Comparison of ENCODE assay signal across 6 cellular contexts in genomic region chr19:2239173-2239572, GRCh38. TPM values are rescaled to one million over a fixed set of nuclear protein-coding genes. Genes with fewer than 3 reads are reported as not detected.
A peak's percentile ranks its signal among the peaks of the same experiment; 100 is the strongest.
DNase-seq lines count a peak whose midpoint lies in the region; ATAC-seq, FAIRE-seq and TF ChIP-seq lines count a peak whose summit lies in the region.

No MANE protein-coding gene starts in this region.

- no peaks in the 10 kb centered on the region for H3K9me3 ChIP-seq in A549
- H3K9me3 ChIP-seq in KOPT-K1 (ENCODE audit: insufficient read depth, low read length, poor library complexity, severe bottlenecking): no peaks in the 10 kb centered on the region
- H3K9me3 ChIP-seq in esophagus squamous epithelium: no peaks in the 10 kb centered on the region

- peaks cover 53% of the 10 kb centered on the region for H3K4me1 ChIP-seq in A549
- H3K4me1 ChIP-seq in esophagus squamous epithelium: peaks cover 43 to 79% (median 64%) of the 10 kb centered on the region in 3 donors

- TF ChIP-seq CTCF in A549 (IDR thresholded peaks at IDR 0.05) (no peak), esophagus squamous epithelium (IDR thresholded peaks at IDR 0.05) (no peak), omental fat pad (IDR thresholded peaks at IDR 0.05) (no peak)

- H3K36me3 ChIP-seq in KOPT-K1 (ENCODE audit: insufficient read depth, low read length) (peaks cover 58% of the 10 kb centered on the region), esophagus squamous epithelium (peaks cover 9 to 28% (median 10%) of the 10 kb centered on the region in 3 donors)

- TF ChIP-seq POLR2A in A549 (IDR thresholded peaks at IDR 0.05; ENCODE audit: low read length) (no peak), esophagus squamous epithelium (IDR thresholded peaks at IDR 0.05) (no peak)

- H3K4me2 ChIP-seq in A549: peak overlapping the region; percentile 87

- peak overlapping the region in 1 of 2 experiments; percentile 12; a peak in 1 of 6 replicates for H3K27ac ChIP-seq in A549
- H3K27ac ChIP-seq in KOPT-K1 (ENCODE audit: low read depth, low read length, poor library complexity, severe bottlenecking): peak overlapping the region; percentile 55
- H3K27ac ChIP-seq in esophagus squamous epithelium: peak overlapping the region in 2 of 4 donors; percentile 75 to 96

- CTCF ChIA-PET in A549 (lab: Yijun Ruan, JAX): interaction anchor here (0.6 to 2.0 kb wide), 7 partner anchors 9 to 375 kb away, joined by 3 to 5 read pairs (median 3); no protein-coding TSS in a partner anchor

- no peak for ATAC-seq in A549
- no peak for ATAC-seq in omental fat pad (ENCODE audit: low FRiP score)

- H3K27me3 ChIP-seq in esophagus squamous epithelium: no peaks in the 10 kb centered on the region

- no peak overlapping the region for H3K4me3 ChIP-seq in A549
- H3K4me3 ChIP-seq in esophagus squamous epithelium: peak overlapping the region in 3 of 4 donors; percentile 32 to 64 (median 41)

- whole genome bisulfite sequencing in A549 (ENCODE audit: missing lambda C conversion rate): 69% methylated on average over 10 of the region's 10 CpGs
- 35 to 38% methylated on average over 9 of the region's 10 CpGs for WGBS in esophagus squamous epithelium, 2 donors

- DNase-seq in A549 (ENCODE audit: low read depth in 1 of 2, low spot score in 1 of 2) (no peak), esophagus squamous epithelium (lab: John Stamatoyannopoulos, UW) (no peak), NCI-H1694 (lab: John Stamatoyannopoulos, UW) (no peak), amygdala (lab: John Stamatoyannopoulos, UW) (no peak), omental fat pad (ENCODE audit: low spot score) (no peak)

- intact Hi-C loops in esophagus squamous epithelium (cut with DNase I): loop anchor here (10.0 kb wide), 1 partner anchor 84 kb away; the partner anchor contains the start of gene AP3D1

- FAIRE-seq in A549 (lab: Jason Lieb, UNC): no peak

- POLR2A ChIA-PET in A549 (lab: Yijun Ruan, JAX): interaction anchor here (0.6 kb wide), 1 partner anchor 1478 kb away, joined by 3 read pairs; no protein-coding TSS in a partner anchor

- TF ChIP-seq RAD21 in A549 (conservative IDR thresholded peaks at IDR 0.05 in 1 of 2, IDR thresholded peaks at IDR 0.05 in 1 of 2): no peak

- no peak for TF ChIP-seq EP300 in A549 (IDR thresholded peaks at IDR 0.05)

TF ChIP-seq in A549, 52 proteins besides CTCF, POLR2A, EP300 and RAD21 (continues in another document):
- TF ChIP-seq, protein P1, sequence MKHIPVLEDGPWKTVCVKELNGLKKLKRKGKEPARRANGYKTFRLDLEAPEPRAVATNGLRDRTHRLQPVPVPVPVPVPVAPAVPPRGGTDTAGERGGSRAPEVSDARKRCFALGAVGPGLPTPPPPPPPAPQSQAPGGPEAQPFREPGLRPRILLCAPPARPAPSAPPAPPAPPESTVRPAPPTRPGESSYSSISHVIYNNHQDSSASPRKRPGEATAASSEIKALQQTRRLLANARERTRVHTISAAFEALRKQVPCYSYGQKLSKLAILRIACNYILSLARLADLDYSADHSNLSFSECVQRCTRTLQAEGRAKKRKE (CRISPR knock-in tag; IDR thresholded peaks at IDR 0.05; ENCODE audit: low read depth): no peak
- TF ChIP-seq RCOR1 (IDR thresholded peaks at IDR 0.05; ENCODE audit: low read depth, low read length) (no peak), PHF8 (IDR thresholded peaks at IDR 0.05; ENCODE audit: borderline replicate concordance, low read depth) (no peak), MAZ (IDR thresholded peaks at IDR 0.05; ENCODE audit: borderline replicate concordance, low read depth, low read length) (no peak), ZNF302 (CRISPR knock-in tag; IDR thresholded peaks at IDR 0.05) (no peak), JUN (IDR thresholded peaks at IDR 0.05) (no peak), REST (IDR thresholded peaks at IDR 0.05) (no peak), CBX8 (IDR thresholded peaks at IDR 0.05) (no peak), BHLHE40 (IDR thresholded peaks at IDR 0.05; ENCODE audit: low read depth, low read length) (no peak), SMC3 (IDR thresholded peaks at IDR 0.05) (no peak), HOXB5 (CRISPR knock-in tag; IDR thresholded peaks at IDR 0.05) (no peak), ESRRA (IDR thresholded peaks at IDR 0.05; ENCODE audit: borderline replicate concordance, low read length) (no peak), HES2 (IDR thresholded peaks at IDR 0.05) (no peak)
- TF ChIP-seq, protein P2, sequence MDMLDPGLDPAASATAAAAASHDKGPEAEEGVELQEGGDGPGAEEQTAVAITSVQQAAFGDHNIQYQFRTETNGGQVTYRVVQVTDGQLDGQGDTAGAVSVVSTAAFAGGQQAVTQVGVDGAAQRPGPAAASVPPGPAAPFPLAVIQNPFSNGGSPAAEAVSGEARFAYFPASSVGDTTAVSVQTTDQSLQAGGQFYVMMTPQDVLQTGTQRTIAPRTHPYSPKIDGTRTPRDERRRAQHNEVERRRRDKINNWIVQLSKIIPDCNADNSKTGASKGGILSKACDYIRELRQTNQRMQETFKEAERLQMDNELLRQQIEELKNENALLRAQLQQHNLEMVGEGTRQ (IDR thresholded peaks at IDR 0.05): no peak

RNA-seq across cellular contexts. Expression of gene SF3A2, which starts 2.5 kb away (rescaled TPM):
- polyA plus RNA-seq in A549 (2011; rRNA removed): 11.9 and 13.5 TPM in 2 replicates
- 36.3 and 39.7 TPM in 2 replicates for polyA plus RNA-seq in A549 (2012; cell fraction: cytosol; rRNA removed)
- 125 and 200 TPM in 2 replicates for polyA plus RNA-seq in A549 (2012; cell fraction: nucleus; rRNA removed)
- 62.7 to 73.4 TPM (median 68.2 TPM) in 3 replicates for polyA plus RNA-seq in A549 (2017; fragmentation: RNase III; extraction: RNeasy Plus Mini Kit Qiagen cat#74134 plus additional on column Dnase treatment)
- polyA minus RNA-seq in A549 (2011; rRNA and poly(A)+ RNA removed): 9.3 and 20.9 TPM in 2 replicates
- 10 to 100 TPM; 19.3 to 39.7 (median 31.3) TPM for total RNA-seq in esophagus squamous epithelium
- total RNA-seq in omental fat pad: 10 to 100 TPM; 13.2 to 31.1 (median 24.5) TPM

RNA-seq across cellular contexts. Expression of gene PLEKHJ1, which starts 3.0 kb away (rescaled TPM):
- polyA plus RNA-seq in A549 (2011; rRNA removed): 18.3 and 19.9 TPM in 2 replicates
- 65.1 and 74.2 TPM in 2 replicates for polyA plus RNA-seq in A549 (2012; cell fraction: cytosol; rRNA removed)
- polyA plus RNA-seq in A549 (2012; cell fraction: nucleus; rRNA removed): 85.3 and 87.9 TPM in 2 replicates
- 32.2 to 34.8 TPM (median 33.9 TPM) in 3 replicates for polyA plus RNA-seq in A549 (2017; fragmentation: RNase III; extraction: RNeasy Plus Mini Kit Qiagen cat#74134 plus additional on column Dnase treatment)
- polyA minus RNA-seq in A549 (2011; rRNA and poly(A)+ RNA removed): 12.6 and 14.9 TPM in 2 replicates
- 10 to 100 TPM; 44.8 to 56.5 (median 48.8) TPM for total RNA-seq in esophagus squamous epithelium
- total RNA-seq in omental fat pad: 10 to 100 TPM; 45.0 to 67.5 (median 52.3) TPM

RNA-seq across cellular contexts. Expression of gene AMH, which starts 9.9 kb away (rescaled TPM):
- polyA plus RNA-seq in A549 (2011; rRNA removed) (2.8 and 3.0 TPM in 2 replicates), A549 (2017; fragmentation: RNase III; extraction: RNeasy Plus Mini Kit Qiagen cat#74134 plus additional on column Dnase treatment) (12.0 to 13.2 TPM (median 12.7 TPM) in 3 replicates)
- polyA plus RNA-seq in A549 (2012; cell fraction: cytosol; rRNA removed): 13.4 and 19.5 TPM in 2 replicates
- polyA plus RNA-seq in A549 (2012; cell fraction: nucleus; rRNA removed): 242 and 443 TPM in 2 replicates
- 0.45 and 0.63 TPM in 2 replicates for polyA minus RNA-seq in A549 (2011; rRNA and poly(A)+ RNA removed)
- total RNA-seq in esophagus squamous epithelium (1 to 10 TPM in 1 of 4 donors, under 1 TPM in 2, not detected in 1; 0.76 to 1.1 (median 0.88) TPM), omental fat pad (1 to 10 TPM in 1 of 4 donors, under 1 TPM in 2, not detected in 1; 0.25 to 1.1 (median 0.72) TPM)

RNA-seq across cellular contexts. Expression of gene JSRP1, which starts 17.0 kb away (rescaled TPM):
- polyA plus RNA-seq in A549 (2011; rRNA removed): not detected in 2 replicates
- not detected in 2 replicates for polyA plus RNA-seq in A549 (2012; cell fraction: cytosol; rRNA removed)
- polyA plus RNA-seq in A549 (2012; cell fraction: nucleus; rRNA removed): 0.22 TPM in 1 of 2 replicates, not detected in the other
- 0.16 to 0.41 TPM (median 0.32 TPM) in 3 replicates for polyA plus RNA-seq in A549 (2017; fragmentation: RNase III; extraction: RNeasy Plus Mini Kit Qiagen cat#74134 plus additional on column Dnase treatment)
- polyA minus RNA-seq in A549 (2011; rRNA and poly(A)+ RNA removed): not detected in 2 replicates
- 1 to 10 TPM in 1 of 4 donors, not detected in 3; 1.5 TPM for total RNA-seq in esophagus squamous epithelium
- not detected for total RNA-seq in omental fat pad

RNA-seq across cellular contexts. Expression of gene PEAK3, which starts 42.8 kb away (rescaled TPM):
- polyA plus RNA-seq in A549 (2011; rRNA removed) (not detected in 2 replicates), A549 (2017; fragmentation: RNase III; extraction: RNeasy Plus Mini Kit Qiagen cat#74134 plus additional on column Dnase treatment) (not detected in 3 replicates)
- polyA plus RNA-seq in A549 (2012; cell fraction: cytosol; rRNA removed): not detected in 2 replicates
- polyA plus RNA-seq in A549 (2012; cell fraction: nucleus; rRNA removed): not detected in 2 replicates
- polyA minus RNA-seq in A549 (2011; rRNA and poly(A)+ RNA removed): not detected in 2 replicates
- total RNA-seq in esophagus squamous epithelium (under 1 TPM in 3 of 4 donors, not detected in 1; 0.32 to 0.40 (median 0.38) TPM), omental fat pad (1 to 10 TPM in 3 of 4 donors, under 1 TPM in 1; 0.09 to 9.1 (median 1.3) TPM)
